ENCODE assay signal across 9 cellular contexts in genomic region chr1:54791880-54792522, GRCh38. TPM values are rescaled to one million over a fixed set of nuclear protein-coding genes. Genes with fewer than 3 reads are reported as not detected.
DNase-seq lines count a peak whose midpoint lies in the region; ATAC-seq and TF ChIP-seq lines count a peak whose summit lies in the region.
"Had no signal": no experiment of that assay in that cellular context is flagged by ENCODE, and none has a peak within 500 bp of the region (broad histone marks: within the 10 kb centered on the region; RNA-seq: fewer than 3 reads in every experiment).

No MANE protein-coding gene starts in this region.

- no peaks in the 10 kb centered on the region for H4K20me1 ChIP-seq in DOHH2 (ENCODE audit: control insufficient read depth, insufficient read depth, low read depth, low read length)

- intact Hi-C loops in activated CD4-positive, alpha-beta T cell treated with anti-CD3 and anti-CD28 coated beads, Interleukin-2, amount 10 ng/mL, durations not matched to agents 24 days and 14 days (cut with micrococcal nuclease), result no loop called here
- intact Hi-C loops in ascending aorta (cut with DNase I), result no loop called here

- no peaks in the 10 kb centered on the region for H3K9me3 Mint-ChIP-seq in activated CD4-positive, alpha-beta T cell treated with anti-CD3 and anti-CD28 coated beads, Interleukin-2, amount 10 ng/mL, durations not matched to agents 24 days and 14 days
- peaks cover 3% of the 10 kb centered on the region for H3K9me3 Mint-ChIP-seq in glutamatergic neuron (ENCODE audit: unreplicated experiment)
- H3K9me3 Mint-ChIP-seq in stimulated activated effector memory CD8-positive, alpha-beta T cell treated with anti-CD3 and anti-CD28 coated beads, Interleukin-12 subunit alpha, Interleukin-12 subunit beta, amount 100 ng/mL, for 72 hours, result no peaks in the 10 kb centered on the region
- H3K9me3 Mint-ChIP-seq: naive thymus-derived CD8-positive, alpha-beta T cell had no signal

- H3K27ac Mint-ChIP-seq in activated CD4-positive, alpha-beta T cell treated with anti-CD3 and anti-CD28 coated beads, Interleukin-2, amount 10 ng/mL, durations not matched to agents 24 days and 14 days, result no peak overlapping the region
- peak overlapping the region; percentile 38 for H3K27ac Mint-ChIP-seq in glutamatergic neuron (ENCODE audit: unreplicated experiment)
- H3K27ac Mint-ChIP-seq in stimulated activated effector memory CD8-positive, alpha-beta T cell treated with anti-CD3 and anti-CD28 coated beads, Interleukin-12 subunit alpha, Interleukin-12 subunit beta, amount 100 ng/mL, for 72 hours, result peak overlapping the region; percentile 94

- H3K36me3 Mint-ChIP-seq in activated CD4-positive, alpha-beta T cell treated with anti-CD3 and anti-CD28 coated beads, Interleukin-2, amount 10 ng/mL, durations not matched to agents 24 days and 14 days (ENCODE audit: low read depth), result no peaks in the 10 kb centered on the region
- no peaks in the 10 kb centered on the region for H3K36me3 Mint-ChIP-seq in glutamatergic neuron (ENCODE audit: unreplicated experiment)
- no peaks in the 10 kb centered on the region for H3K36me3 Mint-ChIP-seq in stimulated activated effector memory CD8-positive, alpha-beta T cell treated with anti-CD3 and anti-CD28 coated beads, Interleukin-12 subunit alpha, Interleukin-12 subunit beta, amount 100 ng/mL, for 72 hours

- H3K4me3 Mint-ChIP-seq in activated CD4-positive, alpha-beta T cell treated with anti-CD3 and anti-CD28 coated beads, Interleukin-2, amount 10 ng/mL, durations not matched to agents 24 days and 14 days, result no peak overlapping the region
- H3K4me3 Mint-ChIP-seq in glutamatergic neuron (ENCODE audit: unreplicated experiment), result no peak overlapping the region
- no peak overlapping the region for H3K4me3 Mint-ChIP-seq in stimulated activated effector memory CD8-positive, alpha-beta T cell treated with anti-CD3 and anti-CD28 coated beads, Interleukin-12 subunit alpha, Interleukin-12 subunit beta, amount 100 ng/mL, for 72 hours
- H3K4me3 Mint-ChIP-seq: naive thymus-derived CD8-positive, alpha-beta T cell had no signal

- in situ Hi-C loops in KBM-7 (cut with MboI; ENCODE audit: low pct_unique_long_range_greater_than_20kb, low sequenced_read_pairs), result no loop called here

- DNase-seq in KBM-7, result peak; percentile 83
- DNase-seq in activated CD4-positive, alpha-beta T cell treated with anti-CD3 and anti-CD28 coated beads, Interleukin-2, amount 10 ng/mL, durations not matched to agents 24 days and 14 days, result peak; percentile 77
- DNase-seq in glutamatergic neuron, result peak; percentile 85
- peak in 1 of 2 donors; percentile 83 for DNase-seq in stimulated activated effector memory CD8-positive, alpha-beta T cell treated with anti-CD3 and anti-CD28 coated beads, Interleukin-12 subunit alpha, Interleukin-12 subunit beta, amount 100 ng/mL, for 72 hours (ENCODE audit: low spot score in 2 of 2)
- DNase-seq in ascending aorta (ENCODE audit: low spot score in 2 of 2), result no peak
- no peak for DNase-seq in NCI-H1105 (lab: John Stamatoyannopoulos, UW)

- H3F3A ChIP-seq in DOHH2 (ENCODE audit: control insufficient read depth, insufficient read depth), result no peaks in the 10 kb centered on the region

- no peak overlapping the region for H3K4me3 ChIP-seq in DOHH2 (ENCODE audit: low read length)
- H3K4me3 ChIP-seq in ascending aorta, result no peak overlapping the region

- H3K27ac ChIP-seq in DOHH2 (ENCODE audit: low read depth, low read length) (no peak overlapping the region), ascending aorta (no peak overlapping the region)

- H3K36me3 ChIP-seq in DOHH2 (ENCODE audit: control insufficient read depth, low read length), result no peaks in the 10 kb centered on the region
- H3K36me3 ChIP-seq in ascending aorta, result no peaks in the 10 kb centered on the region

- H3K9me3 ChIP-seq in DOHH2 (ENCODE audit: control insufficient read depth, insufficient read depth, low read length) (peaks cover 3% of the 10 kb centered on the region; the same call in 1 of the 2 replicates), ascending aorta (peaks cover 0 to 4% of the 10 kb centered on the region in 2 donors)

- no peaks in the 10 kb centered on the region for H3K9me2 ChIP-seq in DOHH2 (replicated peaks; ENCODE audit: control insufficient read depth, low read length)

- H3K4me1 Mint-ChIP-seq in activated CD4-positive, alpha-beta T cell treated with anti-CD3 and anti-CD28 coated beads, Interleukin-2, amount 10 ng/mL, durations not matched to agents 24 days and 14 days, result peaks cover 8% of the 10 kb centered on the region
- H3K4me1 Mint-ChIP-seq in glutamatergic neuron (ENCODE audit: low read depth, unreplicated experiment), result peaks cover 3% of the 10 kb centered on the region
- peaks cover 59% of the 10 kb centered on the region for H3K4me1 Mint-ChIP-seq in stimulated activated effector memory CD8-positive, alpha-beta T cell treated with anti-CD3 and anti-CD28 coated beads, Interleukin-12 subunit alpha, Interleukin-12 subunit beta, amount 100 ng/mL, for 72 hours

- peak; percentile 94 for TF ChIP-seq CTCF in DOHH2 (IDR thresholded peaks at IDR 0.05; ENCODE audit: low read depth, low read length, poor library complexity, severe bottlenecking)
- peak; percentile 95 for TF ChIP-seq CTCF in glutamatergic neuron (IDR thresholded peaks at IDR 0.05; ENCODE audit: partially characterized antibody, unreplicated experiment)
- TF ChIP-seq CTCF in ascending aorta (IDR thresholded peaks at IDR 0.05), result no peak

- H3K27me3 ChIP-seq in DOHH2 (ENCODE audit: control insufficient read depth, low read length) (no peaks in the 10 kb centered on the region), ascending aorta (no peaks in the 10 kb centered on the region)

- H3K27me3 Mint-ChIP-seq in activated CD4-positive, alpha-beta T cell treated with anti-CD3 and anti-CD28 coated beads, Interleukin-2, amount 10 ng/mL, durations not matched to agents 24 days and 14 days, result no peaks in the 10 kb centered on the region
- H3K27me3 Mint-ChIP-seq in glutamatergic neuron (ENCODE audit: unreplicated experiment), result peaks cover 10% of the 10 kb centered on the region
- H3K27me3 Mint-ChIP-seq: naive thymus-derived CD8-positive, alpha-beta T cell had no signal

- H3K4me1 ChIP-seq in DOHH2 (ENCODE audit: control insufficient read depth, low read length), result no peaks in the 10 kb centered on the region
- no peaks in the 10 kb centered on the region for H3K4me1 ChIP-seq in ascending aorta

- no peak for ATAC-seq in stimulated activated effector memory CD8-positive, alpha-beta T cell treated with anti-CD3 and anti-CD28 coated beads, Interleukin-12 subunit alpha, Interleukin-12 subunit beta, amount 100 ng/mL, for 72 hours
- no peak for ATAC-seq in GM18909 (IDR thresholded peaks at IDR 0.05; ENCODE audit: poor library complexity, unreplicated experiment)
- ATAC-seq: naive thymus-derived CD8-positive, alpha-beta T cell had no signal

- no peak overlapping the region for H3K4me2 ChIP-seq in DOHH2 (ENCODE audit: low read length)

- H3K79me2 ChIP-seq in DOHH2 (ENCODE audit: control insufficient read depth, low read length), result no peaks in the 10 kb centered on the region

RNA-seq across cellular contexts. Expression of gene TTC22, which starts 9.1 kb away (rescaled TPM):
- 1.6 TPM in 2 replicates for total RNA-seq in activated CD4-positive, alpha-beta T cell treated with anti-CD3 and anti-CD28 coated beads, Interleukin-2, amount 10 ng/mL, durations not matched to agents 24 days and 14 days
- total RNA-seq in glutamatergic neuron (ENCODE audit: unreplicated experiment) (not detected), ascending aorta (not detected)

RNA-seq across cellular contexts. Expression of gene PARS2, which starts 27.7 kb away (rescaled TPM):
- total RNA-seq in activated CD4-positive, alpha-beta T cell treated with anti-CD3 and anti-CD28 coated beads, Interleukin-2, amount 10 ng/mL, durations not matched to agents 24 days and 14 days, result 7.1 and 7.8 TPM in 2 replicates
- total RNA-seq in glutamatergic neuron (ENCODE audit: unreplicated experiment), result 4.2 TPM
- total RNA-seq in ascending aorta, result 0.43 TPM

Comparison
In these comparisons a context has a peak if more than half of its experiments do, and no peak if none do; other contexts are left out.
1. CTCF ChIP-seq: peak in DOHH2 (single experiment) and glutamatergic neuron (single experiment); none in ascending aorta (0 of 3).
2. DNase-seq: peak in KBM-7 (single experiment), activated CD4-positive, alpha-beta T cell treated with anti-CD3 and anti-CD28 coated beads, Interleukin-2, amount 10 ng/mL, durations not matched to agents 24 days and 14 days (single experiment) and glutamatergic neuron (single experiment); none in ascending aorta (0 of 2) and NCI-H1105 (single experiment).